Comparison of ENCODE assay signal across 8 cellular contexts in genomic region chr6:162727347-162728176, GRCh38. TPM values are rescaled to one million over a fixed set of nuclear protein-coding genes. Genes with fewer than 3 reads are reported as not detected.
DNase-seq lines count a peak whose midpoint lies in the region; ATAC-seq and TF ChIP-seq lines count a peak whose summit lies in the region.

PACRG (plus strand) TSS chr6:162727974.
PRKN (minus strand) TSS chr6:162727766.

- H3K4me3 ChIP-seq in BE2C (ENCODE audit: low read depth, low read length) (peak within 1 kb of the TSS; percentile 73), lower lobe of right lung (peak within 1 kb of the TSS; percentile 74)

- intact Hi-C loops in lower lobe of right lung (cut with DNase I), result no loop called here

- H3K4me1 ChIP-seq in BE2C (0 out of 2 replicates have a peak, but pooled peaks cover 4% of the 10 kb centered on the region), lower lobe of right lung (peaks cover 7% of the 10 kb centered on the region)

- H3K36me3 ChIP-seq in BE2C (no peaks in the 10 kb centered on the region), lower lobe of right lung (no peaks in the 10 kb centered on the region)

- ATAC-seq in GM19328 (IDR thresholded peaks at IDR 0.05; ENCODE audit: unreplicated experiment) (peak; percentile 98), HG03460 (IDR thresholded peaks at IDR 0.05; ENCODE audit: unreplicated experiment) (peak; percentile 97), lower lobe of right lung (peak; percentile 99 to 100)

- peak within 1 kb of the TSS; percentile 87 for H3K27ac ChIP-seq in lower lobe of right lung

- no peak for TF ChIP-seq CTCF in BE2C (IDR thresholded peaks at IDR 0.05; ENCODE audit: low read depth, low read length)
- TF ChIP-seq CTCF in lower lobe of right lung (IDR thresholded peaks at IDR 0.05), result no peak

- DNase-seq in BE2C, result peak; percentile 100
- DNase-seq in NCI-H69 (lab: John Stamatoyannopoulos, UW), result peak; percentile 100
- DNase-seq in activated CD8-positive, alpha-beta memory T cell treated with anti-CD3 and anti-CD28 coated beads for 24 hours, result peak; percentile 98
- peak; percentile 93 for DNase-seq in effector CD8-positive, alpha-beta T cell (lab: John Stamatoyannopoulos, UW)
- DNase-seq in lower lobe of right lung, result peak; percentile 99
- DNase-seq in stimulated activated CD4-positive, alpha-beta T cell treated with anti-CD3 and anti-CD28 coated beads, Interleukin-4, amount 100 ng/mL, for 48 hours (ENCODE audit: low read depth in 2 of 2), result peak; percentile 98

- H3K9me3 ChIP-seq in BE2C (no peaks in the 10 kb centered on the region), lower lobe of right lung (no peaks in the 10 kb centered on the region)

- H3K27me3 ChIP-seq in BE2C (no peaks in the 10 kb centered on the region), lower lobe of right lung (ENCODE audit: low read depth) (no peaks in the 10 kb centered on the region)

RNA-seq across cellular contexts. Expression of gene PACRG, which starts in this region (rescaled TPM):
- polyA plus RNA-seq in BE2C (2012; ENCODE audit: insufficient read depth, insufficient read length, low read depth), result not detected
- total RNA-seq in lower lobe of right lung, result 5.5 TPM

RNA-seq across cellular contexts. Expression of gene PRKN, which starts in this region (rescaled TPM):
- polyA plus RNA-seq in BE2C (2012; ENCODE audit: insufficient read depth, insufficient read length, low read depth), result 2.5 TPM
- 6.1 TPM for total RNA-seq in lower lobe of right lung

Comparison
In these comparisons a context has a peak if more than half of its experiments do, and no peak if none do; other contexts are left out.
1. Peak in every context shown above with its lines: DNase-seq, ATAC-seq, H3K4me3 ChIP-seq and H3K27ac ChIP-seq.